ENCODE assay signal across 24 cellular contexts in the genomic region with DNA sequence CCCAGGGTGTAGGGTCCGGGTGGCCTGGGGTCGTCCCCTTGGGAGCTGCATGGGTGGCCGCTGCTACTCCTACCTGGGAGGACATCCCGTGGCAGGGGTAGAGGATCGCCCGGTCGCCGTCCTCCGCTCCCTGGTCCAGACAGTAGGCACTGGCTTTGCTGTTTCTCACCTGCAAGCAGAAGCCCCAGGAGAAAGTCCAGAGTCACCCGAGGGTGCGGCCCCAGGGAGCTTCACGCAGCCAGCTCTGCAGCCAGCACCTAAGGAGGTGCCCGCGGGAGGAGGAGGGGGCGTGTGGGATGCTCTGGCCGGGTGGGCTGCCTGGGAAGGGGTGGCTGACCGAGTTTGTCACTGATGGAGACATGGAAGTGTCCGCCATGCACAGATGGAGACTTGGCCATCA.
"Had no signal": no experiment of that assay in that cellular context is flagged by ENCODE, and none has a peak within 500 bp of the region (broad histone marks: within the 10 kb centered on the region; RNA-seq: fewer than 3 reads in every experiment).

No MANE protein-coding gene starts in this region.

- H2AFZ ChIP-seq: parathyroid adenoma had no signal

- H3K9me3 ChIP-seq: psoas muscle, right lobe of liver, thoracic aorta, thyroid gland, vagina had no signal

- DNase-seq: nephron progenitor cell; occipital lobe; ovary; psoas muscle; right lobe of liver; sigmoid colon; small intestine; stimulated activated CD4-positive, alpha-beta T cell treated with anti-CD3 and anti-CD28 coated beads, Interleukin-15, amount 100 ng/mL, for 24 hours; stimulated activated CD4-positive, alpha-beta T cell treated with anti-CD3 and anti-CD28 coated beads, Interleukin-2, amount 100 ng/mL, for 24 hours; stimulated activated CD4-positive, alpha-beta T cell treated with anti-CD3 and anti-CD28 coated beads, Interleukin-2, amount 100 ng/mL, for 48 hours; stimulated activated CD4-positive, alpha-beta T cell treated with anti-CD3 and anti-CD28 coated beads, Interleukin-4, amount 100 ng/mL, for 24 hours; stimulated activated naive B cell treated with anti-CD40 and anti-IgM and Interleukin-4, amounts not matched to agents 10 μg/mL and 1 μg/mL and 100 μg/mL, for 72 hours; stimulated activated naive CD4-positive, alpha-beta T cell treated with Interleukin-2 at 50 U/mL for 16 hours; stomach; thyroid gland; trophoblast cell had no signal

- H3K9ac ChIP-seq: parathyroid adenoma had no signal

- ATAC-seq: natural killer cell treated with Interleukin-12 subunit alpha and Interleukin-12 subunit beta and Interleukin-15 and Interleukin-18, amount 100 ng/mL, for 72 hours; psoas muscle; right cardiac atrium; right lobe of liver; stimulated activated effector memory CD8-positive, alpha-beta T cell treated with anti-CD3 and anti-CD28 coated beads, Interleukin-12 subunit alpha, Interleukin-12 subunit beta, amount 100 ng/mL, for 72 hours; stimulated activated naive B cell treated with anti-CD40 and anti-IgM and Interleukin-4, amounts not matched to agents 10 μg/mL and 1 μg/mL and 100 μg/mL, for 72 hours had no signal

- H3K36me3 ChIP-seq: ovary, right lobe of liver, sigmoid colon, thoracic aorta, thyroid gland, tibial nerve, upper lobe of left lung, vagina had no signal

- H3K27me3 ChIP-seq: ovary, right lobe of liver, thyroid gland, vagina had no signal

- H3K4me3 ChIP-seq: ovary, psoas muscle, right lobe of liver, sigmoid colon, stomach, thoracic aorta, thyroid gland, tibial nerve, upper lobe of left lung, vagina had no signal

- H3K4me1 ChIP-seq: parathyroid adenoma, psoas muscle, right lobe of liver, upper lobe of left lung had no signal

- H3K27ac ChIP-seq: ovary, parathyroid adenoma, psoas muscle, right lobe of liver, sigmoid colon, stomach, thoracic aorta, thyroid gland, tibial nerve, upper lobe of left lung, vagina had no signal
